Comparison of ENCODE assay signal across 22 cellular contexts in genomic region chr1:207015791-207016190, GRCh38. TPM values are rescaled to one million over a fixed set of nuclear protein-coding genes. Genes with fewer than 3 reads are reported as not detected.
A peak's percentile ranks its signal among the peaks of the same experiment; 100 is the strongest.
DNase-seq lines count a peak whose midpoint lies in the region; ATAC-seq, FAIRE-seq and TF ChIP-seq lines count a peak whose summit lies in the region.
"Had no signal": no experiment of that assay in that cellular context is flagged by ENCODE, and none has a peak within 500 bp of the region (broad histone marks: within the 10 kb centered on the region; RNA-seq: fewer than 3 reads in every experiment).

No MANE protein-coding gene starts in this region.

- no peak for TF ChIP-seq RAD21 in A549 (conservative IDR thresholded peaks at IDR 0.05 in 1 of 2, IDR thresholded peaks at IDR 0.05 in 1 of 2)

- H3K4me1 ChIP-seq in A549 (peaks cover 25% of the 10 kb centered on the region), right lobe of liver (no peaks in the 10 kb centered on the region)
- H3K4me1 ChIP-seq: BE2C had no signal

- no peak for TF ChIP-seq EP300 in A549 (IDR thresholded peaks at IDR 0.05)

- H3K27ac Mint-ChIP-seq in activated CD4-positive, alpha-beta T cell treated with anti-CD3 and anti-CD28 coated beads for 36 hours, result no peak overlapping the region
- H3K27ac Mint-ChIP-seq in stimulated activated memory B cell treated with anti-CD40 and anti-IgM and Interleukin-4, amounts not matched to agents 10 μg/mL and 1 μg/mL and 100 μg/mL, for 72 hours, result no peak overlapping the region
- H3K27ac Mint-ChIP-seq: CD4-positive, CD25-positive, alpha-beta regulatory T cell had no signal

- TF ChIP-seq POLR2A in A549 (IDR thresholded peaks at IDR 0.05; ENCODE audit: low read length) (no peak), right lobe of liver (IDR thresholded peaks at IDR 0.05) (no peak)

- H3K9me3 ChIP-seq in A549 (no peaks in the 10 kb centered on the region), right lobe of liver (no peaks in the 10 kb centered on the region)
- H3K9me3 ChIP-seq: BE2C had no signal

- POLR2A ChIA-PET in activated CD4-positive, alpha-beta T cell treated with anti-CD3 and anti-CD28 coated beads for 36 hours (lab: Charles Lee), result no interaction called here
- POLR2A ChIA-PET in A549 (lab: Yijun Ruan, JAX), result no interaction called here

- CTCF ChIA-PET in activated CD4-positive, alpha-beta T cell treated with anti-CD3 and anti-CD28 coated beads for 36 hours (lab: Charles Lee), result interaction anchor here (1.4 kb wide), 1 partner anchor 353 kb away, joined by 3 read pairs; no protein-coding TSS in a partner anchor
- CTCF ChIA-PET in A549 (lab: Yijun Ruan, JAX), result interaction anchor here (1.1 kb wide), 1 partner anchor 34 kb away, joined by 5 read pairs; no protein-coding TSS in a partner anchor

- H3K4me3 ChIP-seq in A549, result no peak overlapping the region
- H3K4me3 ChIP-seq in bronchial epithelial cell (ENCODE audit: low read depth, low read length), result no peak overlapping the region
- H3K4me3 ChIP-seq in right lobe of liver, result no peak overlapping the region

- no peak for DNase-seq in activated CD4-positive, alpha-beta T cell treated with anti-CD3 and anti-CD28 coated beads for 36 hours
- DNase-seq in activated CD4-positive, alpha-beta T cell treated with anti-CD3 and anti-CD28 coated beads, Interleukin-2, amount 50 U/mL, for 48 hours, result no peak
- DNase-seq in A549 (ENCODE audit: low read depth in 1 of 2, low spot score in 1 of 2), result no peak
- peak; percentile 59 for DNase-seq in bronchial epithelial cell (ENCODE audit: low read depth)
- no peak for DNase-seq in right lobe of liver
- no peak for DNase-seq in HPDE6-E6E7 (ENCODE audit: extremely low spot score)
- DNase-seq: BE2C; CD4-positive, CD25-positive, alpha-beta regulatory T cell; COR-L47; DMS 273 treated with DMSO at 0.1 percent for 48 hours; GDM1; NCI-H1105 treated with DMSO at 0.1 percent for 48 hours; NCI-H1694; NK-92 treated with Interleukin-12 subunit alpha and Interleukin-12 subunit beta, amount 100 ng/mL, for 24 hours; Right ventricle myocardium superior had no signal

- peak overlapping the region; percentile 17 to 37; a peak in 3 of 6 replicates for H3K27ac ChIP-seq in A549
- H3K27ac ChIP-seq in right lobe of liver, result no peak overlapping the region

- FAIRE-seq in A549 (lab: Jason Lieb, UNC) (no peak), bronchial epithelial cell (lab: Jason Lieb, UNC) (no peak)
- FAIRE-seq: GM19239, H1, RCC 7860 had no signal

- TF ChIP-seq CTCF in A549 (IDR thresholded peaks at IDR 0.05) (no peak), bronchial epithelial cell (IDR thresholded peaks at IDR 0.05; ENCODE audit: insufficient read depth, low read length, severe bottlenecking) (no peak), right lobe of liver (IDR thresholded peaks at IDR 0.05) (no peak)

- no peak overlapping the region for H3K4me2 ChIP-seq in A549

- peaks cover 5% of the 10 kb centered on the region for H3K4me1 Mint-ChIP-seq in activated CD4-positive, alpha-beta T cell treated with anti-CD3 and anti-CD28 coated beads for 36 hours
- no peaks in the 10 kb centered on the region for H3K4me1 Mint-ChIP-seq in stimulated activated memory B cell treated with anti-CD40 and anti-IgM and Interleukin-4, amounts not matched to agents 10 μg/mL and 1 μg/mL and 100 μg/mL, for 72 hours
- H3K4me1 Mint-ChIP-seq: CD4-positive, CD25-positive, alpha-beta regulatory T cell had no signal

- no peak overlapping the region for H3K4me3 Mint-ChIP-seq in activated CD4-positive, alpha-beta T cell treated with anti-CD3 and anti-CD28 coated beads for 36 hours
- no peak overlapping the region for H3K4me3 Mint-ChIP-seq in stimulated activated memory B cell treated with anti-CD40 and anti-IgM and Interleukin-4, amounts not matched to agents 10 μg/mL and 1 μg/mL and 100 μg/mL, for 72 hours
- H3K4me3 Mint-ChIP-seq: CD4-positive, CD25-positive, alpha-beta regulatory T cell had no signal

- WGBS in A549 (ENCODE audit: missing lambda C conversion rate), result 88% methylated on average over 3 of the region's 3 CpGs
- 60% methylated on average over 1 of the region's 3 CpGs for WGBS in right lobe of liver (ENCODE audit: insufficient coverage, low coverage, low lambda C conversion rate, missing lambda C conversion rate)

- no peaks in the 10 kb centered on the region for H3K36me3 ChIP-seq in bronchial epithelial cell (ENCODE audit: control insufficient read depth, insufficient read depth, low read length)
- H3K36me3 ChIP-seq in right lobe of liver, result no peaks in the 10 kb centered on the region
- H3K36me3 ChIP-seq: BE2C had no signal

- intact Hi-C loops in activated CD4-positive, alpha-beta T cell treated with anti-CD3 and anti-CD28 coated beads for 36 hours (cut with DNase I, micrococcal nuclease), result no loop called here
- intact Hi-C loops in right lobe of liver (cut with DNase I), result no loop called here

- peaks cover 10% of the 10 kb centered on the region for H3K27me3 Mint-ChIP-seq in activated CD4-positive, alpha-beta T cell treated with anti-CD3 and anti-CD28 coated beads for 36 hours
- peaks cover 42% of the 10 kb centered on the region for H3K27me3 Mint-ChIP-seq in stimulated activated memory B cell treated with anti-CD40 and anti-IgM and Interleukin-4, amounts not matched to agents 10 μg/mL and 1 μg/mL and 100 μg/mL, for 72 hours

- H3K36me3 Mint-ChIP-seq in activated CD4-positive, alpha-beta T cell treated with anti-CD3 and anti-CD28 coated beads for 36 hours (ENCODE audit: low read depth), result no peaks in the 10 kb centered on the region
- no peaks in the 10 kb centered on the region for H3K36me3 Mint-ChIP-seq in stimulated activated memory B cell treated with anti-CD40 and anti-IgM and Interleukin-4, amounts not matched to agents 10 μg/mL and 1 μg/mL and 100 μg/mL, for 72 hours
- H3K36me3 Mint-ChIP-seq: CD4-positive, CD25-positive, alpha-beta regulatory T cell had no signal

- ATAC-seq in activated CD4-positive, alpha-beta T cell treated with anti-CD3 and anti-CD28 coated beads for 36 hours, result peak; percentile 36
- no peak for ATAC-seq in A549
- ATAC-seq in stimulated activated memory B cell treated with anti-CD40 and anti-IgM and Interleukin-4, amounts not matched to agents 10 μg/mL and 1 μg/mL and 100 μg/mL, for 72 hours, result peak; percentile 31
- no peak for ATAC-seq in right lobe of liver
- no peak for ATAC-seq in GM18868 (IDR thresholded peaks at IDR 0.05; ENCODE audit: unreplicated experiment)

- H3K27me3 ChIP-seq in bronchial epithelial cell (ENCODE audit: control insufficient read depth, insufficient read depth, low read length) (no peaks in the 10 kb centered on the region), right lobe of liver (no peaks in the 10 kb centered on the region)

- H3K9me3 Mint-ChIP-seq in activated CD4-positive, alpha-beta T cell treated with anti-CD3 and anti-CD28 coated beads for 36 hours (ENCODE audit: low read depth), result no peaks in the 10 kb centered on the region
- no peaks in the 10 kb centered on the region for H3K9me3 Mint-ChIP-seq in stimulated activated memory B cell treated with anti-CD40 and anti-IgM and Interleukin-4, amounts not matched to agents 10 μg/mL and 1 μg/mL and 100 μg/mL, for 72 hours

TF ChIP-seq in A549, 52 proteins besides CTCF, POLR2A, EP300 and RAD21 (continues in another document):
- TF ChIP-seq RARB (CRISPR knock-in tag; IDR thresholded peaks at IDR 0.05) (no peak), HOXB5 (CRISPR knock-in tag; IDR thresholded peaks at IDR 0.05) (no peak), SMC3 (IDR thresholded peaks at IDR 0.05) (no peak), CHD2 (IDR thresholded peaks at IDR 0.05; ENCODE audit: low read length, partially characterized antibody) (no peak), SREBF2 (IDR thresholded peaks at IDR 0.05) (no peak), MAZ (IDR thresholded peaks at IDR 0.05; ENCODE audit: borderline replicate concordance, low read depth, low read length) (no peak), PHF8 (IDR thresholded peaks at IDR 0.05; ENCODE audit: borderline replicate concordance, low read depth) (no peak)

RNA-seq across cellular contexts. Expression of gene C1orf116, which starts 16.8 kb away (rescaled TPM):
- under 1 TPM in 1 of 2 experiments, not detected in 1; 0.05 TPM for total RNA-seq in activated CD4-positive, alpha-beta T cell treated with anti-CD3 and anti-CD28 coated beads for 36 hours
- polyA plus RNA-seq in A549 (2011; rRNA removed) (2.0 and 2.2 TPM in 2 replicates), A549 (2017; fragmentation: RNase III; extraction: RNeasy Plus Mini Kit Qiagen cat#74134 plus additional on column Dnase treatment) (3.2 to 3.6 TPM (median 3.4 TPM) in 3 replicates)
- polyA plus RNA-seq in A549 (2012; cell fraction: cytosol; rRNA removed), result 1.2 TPM in 2 replicates
- polyA plus RNA-seq in A549 (2012; cell fraction: nucleus; rRNA removed), result 1.9 and 2.7 TPM in 2 replicates
- 2.9 and 3.7 TPM in 2 replicates for polyA minus RNA-seq in A549 (2011; rRNA and poly(A)+ RNA removed)
- total RNA-seq in bronchial epithelial cell (20.0 and 29.6 TPM in 2 replicates), right lobe of liver (under 1 TPM; 0.27 to 0.68 (median 0.37) TPM)
- total RNA-seq: NCI-H460 had no signal
- polyA plus RNA-seq: CD4-positive, CD25-positive, alpha-beta regulatory T cell had no signal

RNA-seq across cellular contexts. Expression of gene YOD1, which starts 35.2 kb away (rescaled TPM):
- total RNA-seq in activated CD4-positive, alpha-beta T cell treated with anti-CD3 and anti-CD28 coated beads for 36 hours, result 1 to 10 TPM; 5.3 to 6.0 TPM
- 6.9 and 7.0 TPM in 2 replicates for polyA plus RNA-seq in A549 (2011; rRNA removed)
- polyA plus RNA-seq in A549 (2012; cell fraction: cytosol; rRNA removed), result 1.5 and 1.7 TPM in 2 replicates
- 1.7 and 2.2 TPM in 2 replicates for polyA plus RNA-seq in A549 (2012; cell fraction: nucleus; rRNA removed)
- 9.5 to 10.3 TPM (median 10.3 TPM) in 3 replicates for polyA plus RNA-seq in A549 (2017; fragmentation: RNase III; extraction: RNeasy Plus Mini Kit Qiagen cat#74134 plus additional on column Dnase treatment)
- 5.5 and 5.7 TPM in 2 replicates for polyA minus RNA-seq in A549 (2011; rRNA and poly(A)+ RNA removed)
- total RNA-seq in bronchial epithelial cell, result 12.8 and 15.3 TPM in 2 replicates
- 1 to 10 TPM; 3.0 to 4.8 (median 3.5) TPM for total RNA-seq in right lobe of liver

RNA-seq across cellular contexts. Expression of gene PFKFB2, which starts 37.3 kb away (rescaled TPM):
- total RNA-seq in activated CD4-positive, alpha-beta T cell treated with anti-CD3 and anti-CD28 coated beads for 36 hours, result 1 to 10 TPM; 3.1 to 3.5 TPM
- 6.8 and 7.4 TPM in 2 replicates for polyA plus RNA-seq in A549 (2011; rRNA removed)
- polyA plus RNA-seq in A549 (2012; cell fraction: cytosol; rRNA removed), result 2.1 and 2.2 TPM in 2 replicates
- 3.5 and 5.4 TPM in 2 replicates for polyA plus RNA-seq in A549 (2012; cell fraction: nucleus; rRNA removed)
- 7.6 to 8.4 TPM (median 8.1 TPM) in 3 replicates for polyA plus RNA-seq in A549 (2017; fragmentation: RNase III; extraction: RNeasy Plus Mini Kit Qiagen cat#74134 plus additional on column Dnase treatment)
- polyA minus RNA-seq in A549 (2011; rRNA and poly(A)+ RNA removed), result 5.9 and 6.8 TPM in 2 replicates
- 36.9 and 63.2 TPM in 2 replicates for total RNA-seq in bronchial epithelial cell
- total RNA-seq in right lobe of liver, result 1 to 10 TPM; 2.9 to 6.1 (median 5.1) TPM

RNA-seq across cellular contexts. Expression of gene FCAMR, which starts 45.5 kb away (rescaled TPM):
- not detected for total RNA-seq in activated CD4-positive, alpha-beta T cell treated with anti-CD3 and anti-CD28 coated beads for 36 hours
- polyA plus RNA-seq in A549 (2011; rRNA removed), result not detected in 2 replicates
- not detected in 2 replicates for polyA plus RNA-seq in A549 (2012; cell fraction: cytosol; rRNA removed)
- 0.04 TPM in 1 of 2 replicates, not detected in the other for polyA plus RNA-seq in A549 (2012; cell fraction: nucleus; rRNA removed)
- polyA plus RNA-seq in A549 (2017; fragmentation: RNase III; extraction: RNeasy Plus Mini Kit Qiagen cat#74134 plus additional on column Dnase treatment), result not detected in 3 replicates
- polyA minus RNA-seq in A549 (2011; rRNA and poly(A)+ RNA removed), result not detected in 2 replicates
- not detected in 2 replicates for total RNA-seq in bronchial epithelial cell
- total RNA-seq in right lobe of liver, result 10 to 100 TPM in 1 of 6 experiments, 1 to 10 TPM in 4, under 1 TPM in 1; 0.44 to 31.1 (median 2.2) TPM
- total RNA-seq: A172; CD4-positive, CD25-positive, alpha-beta regulatory T cell; H1; NCI-H460; Right ventricle myocardium superior had no signal
- polyA plus RNA-seq: CD4-positive, CD25-positive, alpha-beta regulatory T cell; H1 had no signal

Comparison
In these comparisons a context has a peak if more than half of its experiments do, and no peak if none do; other contexts are left out.
1. ATAC-seq: peak in activated CD4-positive, alpha-beta T cell treated with anti-CD3 and anti-CD28 coated beads for 36 hours (single experiment) and stimulated activated memory B cell treated with anti-CD40 and anti-IgM and Interleukin-4, amounts not matched to agents 10 μg/mL and 1 μg/mL and 100 μg/mL, for 72 hours (single experiment); none in A549 (0 of 2), right lobe of liver (0 of 4) and GM18868 (single experiment).
2. H3K27ac ChIP-seq: peak in A549 (2 of 2); none in right lobe of liver (0 of 3).
3. RNA of gene C1orf116, which starts 16.8 kb away (total RNA-seq): 20.0 to 29.6 TPM in bronchial epithelial cell; 0.27 to 0.68 TPM in right lobe of liver and 0.05 TPM in activated CD4-positive, alpha-beta T cell treated with anti-CD3 and anti-CD28 coated beads for 36 hours; every median in the first group is over 10 times any median in the second.